ENCODE assay signal across 11 cellular contexts in the genomic region with DNA sequence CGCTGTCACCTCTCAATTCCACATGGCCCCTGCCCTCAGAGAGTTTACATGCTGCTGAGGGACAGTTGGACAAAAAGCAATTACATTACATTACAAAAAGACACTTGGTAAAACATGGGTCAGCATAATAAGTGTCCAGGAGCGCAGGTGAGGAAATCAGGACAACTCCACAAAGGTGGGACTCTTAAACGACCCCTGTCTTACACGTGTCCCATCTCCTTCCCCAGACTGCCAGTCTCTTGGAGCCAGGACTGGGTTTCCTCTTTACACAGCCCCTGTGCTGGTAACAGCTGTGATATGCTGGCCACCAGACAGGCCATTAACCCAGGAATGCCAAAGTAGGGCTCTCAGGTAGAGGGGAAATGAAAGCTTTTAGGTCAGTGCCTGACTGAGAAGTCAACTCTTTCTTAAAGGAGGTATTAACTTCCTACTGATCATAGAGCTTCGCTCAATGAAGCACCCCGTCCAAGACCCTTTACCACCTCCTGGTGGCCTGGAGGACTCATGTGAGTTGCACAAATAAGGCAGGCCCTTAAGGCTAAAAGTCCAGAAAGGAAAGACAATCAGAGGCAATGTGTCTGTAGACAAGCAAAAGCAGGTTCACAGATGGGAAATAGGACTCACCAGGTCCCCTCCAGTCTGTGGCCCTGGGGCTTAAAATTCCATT. TPM values are rescaled to one million over a fixed set of nuclear protein-coding genes. Genes with fewer than 3 reads are reported as not detected.
A peak's percentile ranks its signal among the peaks of the same experiment; 100 is the strongest.
DNase-seq lines count a peak whose midpoint lies in the region; ATAC-seq and TF ChIP-seq lines count a peak whose summit lies in the region.
"Had no signal": no experiment of that assay in that cellular context is flagged by ENCODE, and none has a peak within 500 bp of the region (broad histone marks: within the 10 kb centered on the region; RNA-seq: fewer than 3 reads in every experiment).

No MANE protein-coding gene starts in this region.

- H3K4me2 ChIP-seq in PC-3 (ENCODE audit: low read length): no peak overlapping the region

- H3K9me2 ChIP-seq in PC-3 (replicated peaks; ENCODE audit: low read length): no peaks in the 10 kb centered on the region

- TF ChIP-seq EP300 in esophagus muscularis mucosa (IDR thresholded peaks at IDR 0.05): no peak

- peak; percentile 23 for DNase-seq in AG08396 (ENCODE audit: low spot score)
- peak; percentile 32 for DNase-seq in GM12865 (ENCODE audit: low read depth)
- DNase-seq in PC-3: peak; percentile 33
- DNase-seq in esophagus muscularis mucosa (ENCODE audit: extremely low spot score): peak; percentile 89
- no peak for DNase-seq in testis
- no peak for DNase-seq in psoas muscle
- DNase-seq in dedifferentiated amniotic fluid mesenchymal stem cell (ENCODE audit: extremely low spot score): no peak
- DNase-seq: activated naive CD8-positive, alpha-beta T cell treated with anti-CD3 and anti-CD28 coated beads, Interleukin-2, amount 10 ng/mL, durations not matched to agents 7 days and 5 days; NCI-H226 had no signal

- CTCF ChIA-PET in PC-3 (lab: Charles Lee): no interaction called here

- H3K4me3 ChIP-seq in GM12865 (ENCODE audit: low read depth, low read length) (no peak overlapping the region), PC-3 (ENCODE audit: low read length) (no peak overlapping the region), esophagus muscularis mucosa (no peak overlapping the region), testis (no peak overlapping the region), psoas muscle (no peak overlapping the region)

- POLR2A ChIA-PET in PC-3 (lab: Charles Lee; ENCODE audit: unreplicated experiment): no interaction called here

- intact Hi-C loops in PC-3 (cut with micrococcal nuclease) (no loop called here), esophagus muscularis mucosa (cut with DNase I) (no loop called here), testis (cut with DNase I; ENCODE audit: low total_unique reads) (no loop called here), psoas muscle (cut with DNase I) (no loop called here)

- H3K4me1 ChIP-seq in PC-3 (ENCODE audit: insufficient read depth, low read length): no peaks in the 10 kb centered on the region
- H3K4me1 ChIP-seq in esophagus muscularis mucosa: no peaks in the 10 kb centered on the region
- H3K4me1 ChIP-seq in testis: no peaks in the 10 kb centered on the region
- H3K4me1 ChIP-seq in psoas muscle: no peaks in the 10 kb centered on the region

- H3K9ac ChIP-seq in PC-3 (ENCODE audit: low read length): no peak overlapping the region

- H3F3A ChIP-seq in PC-3 (ENCODE audit: low read length, unreplicated experiment): no peaks in the 10 kb centered on the region

- H4K20me1 ChIP-seq in PC-3 (ENCODE audit: low read length): no peaks in the 10 kb centered on the region

- WGBS in esophagus muscularis mucosa: 90% methylated on average over 6 of the region's 6 CpGs
- WGBS in testis, 2 donors: 85 to 91% methylated on average over 6 of the region's 6 CpGs
- WGBS in psoas muscle, 3 donors: 87 to 92% (median 90%) methylated on average over 6 of the region's 6 CpGs

- H3K9me3 ChIP-seq in PC-3 (ENCODE audit: low read length): no peaks in the 10 kb centered on the region
- peaks cover 0 to 8% (median 0%) of the 10 kb centered on the region in 4 donors for H3K9me3 ChIP-seq in esophagus muscularis mucosa
- no peaks in the 10 kb centered on the region for H3K9me3 ChIP-seq in testis
- no peaks in the 10 kb centered on the region for H3K9me3 ChIP-seq in psoas muscle

- no peaks in the 10 kb centered on the region for H3K79me2 ChIP-seq in PC-3 (ENCODE audit: low read length)

- no peak for TF ChIP-seq POLR2A in esophagus muscularis mucosa (IDR thresholded peaks at IDR 0.05; ENCODE audit: low read depth)
- TF ChIP-seq POLR2A in testis (IDR thresholded peaks at IDR 0.05): no peak

- ATAC-seq in PC-3 (no peak), psoas muscle (no peak), GM21528 (IDR thresholded peaks at IDR 0.05; ENCODE audit: low FRiP score, unreplicated experiment) (no peak)

- H3K27me3 ChIP-seq in PC-3 (ENCODE audit: low read length) (peaks cover 15% of the 10 kb centered on the region; the same call in 1 of the 2 replicates), esophagus muscularis mucosa (peaks cover 0 to 19% (median 0%) of the 10 kb centered on the region in 4 donors), testis (no peaks in the 10 kb centered on the region), psoas muscle (ENCODE audit: insufficient read depth in 3 of 3, low read length in 2 of 3) (no peaks in the 10 kb centered on the region)

- TF ChIP-seq CTCF in GM12865 (IDR thresholded peaks at IDR 0.05; ENCODE audit: insufficient read depth, low read depth, low read length, missing control alignments) (no peak), PC-3 (conservative IDR thresholded peaks at IDR 0.05; ENCODE audit: low read depth, low read length) (peak; percentile 44), esophagus muscularis mucosa (IDR thresholded peaks at IDR 0.05) (no peak), testis (IDR thresholded peaks at IDR 0.05) (peak in 1 of 3 experiments; percentile 6), psoas muscle (IDR thresholded peaks at IDR 0.05) (no peak)

- H3K36me3 ChIP-seq in PC-3 (ENCODE audit: low read depth, low read length): no peaks in the 10 kb centered on the region
- peaks cover 0 to 47% (median 0%) of the 10 kb centered on the region in 4 donors for H3K36me3 ChIP-seq in esophagus muscularis mucosa
- no peaks in the 10 kb centered on the region for H3K36me3 ChIP-seq in testis (ENCODE audit: low read depth, missing control alignments)
- no peaks in the 10 kb centered on the region for H3K36me3 ChIP-seq in psoas muscle (ENCODE audit: insufficient read depth in 1 of 2, low read depth in 1 of 2)

- H3K27ac ChIP-seq in PC-3 (ENCODE audit: low read length) (no peak overlapping the region), esophagus muscularis mucosa (replicated peaks in 1 of 4) (no peak overlapping the region), testis (no peak overlapping the region), psoas muscle (no peak overlapping the region)

- H2AFZ ChIP-seq in PC-3 (ENCODE audit: low read length): no peak overlapping the region

- no TSS peak for BruUV-seq in PC-3 (replicated peaks; lab: Mats Ljungman, UMichigan)

RNA-seq across cellular contexts. Expression of a gene that starts 55.5 kb away (rescaled TPM):
- total RNA-seq in PC-3 (2014; rRNA removed) (not detected in 2 replicates), esophagus muscularis mucosa (10 to 100 TPM in 1 of 4 donors, 1 to 10 TPM in 3; 4.0 to 17.9 (median 5.1) TPM), testis (10 to 100 TPM in 1 of 2 donors, 1 to 10 TPM in 1; 9.8 to 24.4 TPM), psoas muscle (1 to 10 TPM; 4.2 to 9.3 (median 5.4) TPM)
- polyA plus RNA-seq in testis (ENCODE audit: insufficient read depth, low read depth, low replicate concordance) (24.5 TPM), psoas muscle (1 to 10 TPM; 1.3 to 2.4 (median 1.6) TPM)
- total RNA-seq: activated naive CD8-positive, alpha-beta T cell treated with anti-CD3 and anti-CD28 coated beads, Interleukin-2, amount 10 ng/mL, durations not matched to agents 7 days and 5 days; G401 had no signal

Comparison
In these comparisons a context has a peak if more than half of its experiments do, and no peak if none do; other contexts are left out.
1. DNase-seq: peak in AG08396 (single experiment), GM12865 (single experiment), PC-3 (single experiment) and esophagus muscularis mucosa (single experiment); none in testis (single experiment), psoas muscle (0 of 2) and dedifferentiated amniotic fluid mesenchymal stem cell (single experiment).